1 cellular context compared by ENCODE assay signal in genomic region chr5:38441730-38442573, GRCh38.
A peak's percentile ranks its signal among the peaks of the same experiment; 100 is the strongest.
TF ChIP-seq lines count a peak whose summit lies in the region.

No MANE protein-coding gene starts in this region.

TF ChIP-seq in HepG2, 621 proteins besides CTCF, POLR2A, EP300 and RAD21 (continued from another document and continues in another):
- TF ChIP-seq ZNF280D (CRISPR knock-in tag; IDR thresholded peaks at IDR 0.05) (0 out of 2 replicates have a peak, but pooled peaks have one; percentile 27), CBX5 (CRISPR knock-in tag; IDR thresholded peaks at IDR 0.05; ENCODE audit: borderline replicate concordance) (0 out of 2 replicates have a peak, but pooled peaks have one; percentile 17), ZNF124 (CRISPR knock-in tag; IDR thresholded peaks at IDR 0.05) (0 out of 2 replicates have a peak, but pooled peaks have one; percentile 30), KAT8 (CRISPR knock-in tag; IDR thresholded peaks at IDR 0.05) (0 out of 2 replicates have a peak, but pooled peaks have one; percentile 47), DRAP1 (CRISPR knock-in tag; IDR thresholded peaks at IDR 0.05) (peak; percentile 61; the same call in 1 of the 2 replicates), MEF2D (CRISPR knock-in tag; IDR thresholded peaks at IDR 0.05) (0 out of 2 replicates have a peak, but pooled peaks have one; percentile 28), CREB3 (CRISPR knock-in tag; IDR thresholded peaks at IDR 0.05) (no peak), SOX6 (IDR thresholded peaks at IDR 0.05) (no peak), SOX6 (CRISPR knock-in tag; IDR thresholded peaks at IDR 0.05) (peak; percentile 45), YEATS2 (CRISPR knock-in tag; IDR thresholded peaks at IDR 0.05; ENCODE audit: borderline replicate concordance) (peak; percentile 48; the same call in 1 of the 2 replicates), HDAC2 (CRISPR knock-in tag; IDR thresholded peaks at IDR 0.05) (0 out of 2 replicates have a peak, but pooled peaks have one; percentile 16), ZNF580 (CRISPR knock-in tag; IDR thresholded peaks at IDR 0.05; ENCODE audit: borderline replicate concordance, low read depth) (peak; percentile 53; the same call in 1 of the 2 replicates), HMGXB4 (CRISPR knock-in tag; IDR thresholded peaks at IDR 0.05; ENCODE audit: borderline replicate concordance in 1 of 2, low read depth in 1 of 2) (peak; percentile 50 to 69; a peak in 2 of 4 replicates), NONO (IDR thresholded peaks at IDR 0.05) (no peak), NONO (CRISPR knock-in tag; conservative IDR thresholded peaks at IDR 0.05) (peak; percentile 52; the same call in 1 of the 2 replicates), KDM2A (CRISPR knock-in tag; IDR thresholded peaks at IDR 0.05; ENCODE audit: borderline replicate concordance, low read depth) (peak; percentile 61; the same call in 1 of the 2 replicates), ZNF788 (CRISPR knock-in tag; IDR thresholded peaks at IDR 0.05; ENCODE audit: borderline replicate concordance) (peak; percentile 67; the same call in 1 of the 2 replicates), KDM3A (CRISPR knock-in tag; IDR thresholded peaks at IDR 0.05; ENCODE audit: low read depth) (0 out of 2 replicates have a peak, but pooled peaks have one; percentile 48), ZNF446 (CRISPR knock-in tag; IDR thresholded peaks at IDR 0.05) (no peak), FOXA3 (CRISPR knock-in tag; IDR thresholded peaks at IDR 0.05) (peak; percentile 49), LCORL (IDR thresholded peaks at IDR 0.05) (no peak), LCORL (CRISPR knock-in tag; IDR thresholded peaks at IDR 0.05) (no peak), SMAD3 (CRISPR knock-in tag; IDR thresholded peaks at IDR 0.05) (peak; percentile 36; the same call in 1 of the 2 replicates), SPEN (CRISPR knock-in tag; IDR thresholded peaks at IDR 0.05; ENCODE audit: low read depth) (peak; percentile 53), SIX4 (CRISPR knock-in tag; IDR thresholded peaks at IDR 0.05) (no peak), ZNF691 (CRISPR knock-in tag; IDR thresholded peaks at IDR 0.05; ENCODE audit: borderline replicate concordance, low read depth) (peak; percentile 26; the same call in 1 of the 2 replicates), SALL1 (CRISPR knock-in tag; IDR thresholded peaks at IDR 0.05) (peak; percentile 57; the same call in 1 of the 2 replicates), KDM4B (CRISPR knock-in tag; IDR thresholded peaks at IDR 0.05) (peak; percentile 47; the same call in 1 of the 2 replicates), ZNF761 (CRISPR knock-in tag; conservative IDR thresholded peaks at IDR 0.05) (no peak), RNF219 (CRISPR knock-in tag; IDR thresholded peaks at IDR 0.05) (no peak), ZNF501 (CRISPR knock-in tag; IDR thresholded peaks at IDR 0.05) (0 out of 2 replicates have a peak, but pooled peaks have one; percentile 25), ZMAT3 (CRISPR knock-in tag; conservative IDR thresholded peaks at IDR 0.05) (0 out of 2 replicates have a peak, but pooled peaks have one; percentile 22), ZNF234 (CRISPR knock-in tag; conservative IDR thresholded peaks at IDR 0.05) (no peak), ARID5B (CRISPR knock-in tag; IDR thresholded peaks at IDR 0.05) (peak; percentile 57), HNF1B (CRISPR knock-in tag; IDR thresholded peaks at IDR 0.05) (peak; percentile 40; the same call in 1 of the 2 replicates), ZFP36 (IDR thresholded peaks at IDR 0.05; ENCODE audit: borderline replicate concordance, low read depth, low read length, partially characterized antibody) (no peak), FOSL2 (CRISPR knock-in tag; IDR thresholded peaks at IDR 0.05) (peak; percentile 52; the same call in 1 of the 2 replicates), FOXK2 (IDR thresholded peaks at IDR 0.05) (no peak), ISL2 (CRISPR knock-in tag; IDR thresholded peaks at IDR 0.05) (peak; percentile 18; the same call in 1 of the 2 replicates), SP1 (IDR thresholded peaks at IDR 0.05) (no peak), SP1 (CRISPR knock-in tag; IDR thresholded peaks at IDR 0.05) (no peak), MLXIP (CRISPR knock-in tag; IDR thresholded peaks at IDR 0.05; ENCODE audit: borderline replicate concordance) (no peak), SMC3 (IDR thresholded peaks at IDR 0.05; ENCODE audit: low read length) (peak; percentile 99), ZMYM4 (CRISPR knock-in tag; IDR thresholded peaks at IDR 0.05) (peak; percentile 57), SRSF4 (IDR thresholded peaks at IDR 0.05; ENCODE audit: low read depth, low read length, poor library complexity, severe bottlenecking) (no peak), ATF1 (CRISPR knock-in tag; IDR thresholded peaks at IDR 0.05) (no peak), HMG20A (CRISPR knock-in tag; IDR thresholded peaks at IDR 0.05; ENCODE audit: borderline replicate concordance) (no peak)
